Comparison of ENCODE assay signal across 9 cellular contexts in the genomic region with DNA sequence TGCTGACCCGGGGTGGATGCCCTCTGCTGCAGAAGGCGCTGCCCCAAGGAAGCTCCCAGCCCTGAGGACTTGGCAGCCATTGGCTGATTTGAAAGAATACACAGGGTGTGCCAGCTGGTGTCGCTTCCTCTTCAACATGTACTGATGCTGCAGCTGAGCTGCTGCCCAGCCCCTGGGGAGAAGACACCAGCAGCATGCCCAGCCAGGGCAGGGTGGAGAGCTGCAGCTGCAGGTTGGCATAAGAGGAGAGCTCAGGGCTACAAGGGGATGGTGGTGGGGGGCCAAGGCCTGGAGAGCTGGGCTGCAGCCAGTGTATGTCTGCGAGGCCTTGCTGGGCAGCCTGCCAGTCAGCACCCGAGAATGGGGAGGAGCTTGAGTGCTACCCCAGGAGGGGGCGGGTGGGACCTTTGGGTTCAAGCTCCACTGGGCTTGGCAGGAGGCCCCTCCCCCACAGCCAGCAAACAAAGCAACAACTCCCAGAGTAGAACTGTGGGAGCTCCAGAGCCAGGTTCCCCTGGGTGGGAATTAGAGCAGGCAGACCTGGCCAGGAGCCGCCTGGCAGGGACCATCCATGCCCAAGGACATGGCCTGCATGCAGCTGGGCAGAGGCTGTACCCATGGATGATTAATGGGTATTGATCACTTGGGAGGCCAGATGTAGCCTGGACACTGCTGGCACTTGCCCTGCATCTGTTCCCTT. TPM values are rescaled to one million over a fixed set of nuclear protein-coding genes. Genes with fewer than 3 reads are reported as not detected.
A peak's percentile ranks its signal among the peaks of the same experiment; 100 is the strongest.
DNase-seq lines count a peak whose midpoint lies in the region; ATAC-seq and TF ChIP-seq lines count a peak whose summit lies in the region.
"Had no signal": no experiment of that assay in that cellular context is flagged by ENCODE, and none has a peak within 500 bp of the region (broad histone marks: within the 10 kb centered on the region; RNA-seq: fewer than 3 reads in every experiment).

No MANE protein-coding gene starts in this region.

- intact Hi-C loops in body of pancreas (cut with DNase I) = no loop called here

- H2AFZ ChIP-seq in Karpas-422 (ENCODE audit: low read length) = no peak overlapping the region

- TF ChIP-seq POLR2A in body of pancreas (IDR thresholded peaks at IDR 0.05) = peak in 1 of 3 donors; percentile 8

- POLR2A ChIA-PET in RWPE1 (lab: Yijun Ruan, JAX; ENCODE audit: low non-redundant PET) = interaction anchor here (0.6 to 2.1 kb wide), 7 partner anchors 8 to 30 kb away, joined by 3 to 19 read pairs (median 3); a partner anchor contains a TSS

- peaks cover 20% of the 10 kb centered on the region for H3K79me2 ChIP-seq in Karpas-422 (ENCODE audit: low read length)

- H3K27me3 ChIP-seq in Karpas-422 (ENCODE audit: low read length) (no peaks in the 10 kb centered on the region), body of pancreas (no peaks in the 10 kb centered on the region), stomach smooth muscle (ENCODE audit: control insufficient read depth in 1 of 2, insufficient read depth in 2 of 2, low read length in 2 of 2) (no peaks in the 10 kb centered on the region)
- H3K27me3 ChIP-seq: SJSA1 had no signal

- H3K9me3 ChIP-seq in Karpas-422 (ENCODE audit: low read length) = no peaks in the 10 kb centered on the region
- no peaks in the 10 kb centered on the region for H3K9me3 ChIP-seq in body of pancreas
- no peaks in the 10 kb centered on the region for H3K9me3 ChIP-seq in stomach smooth muscle (ENCODE audit: control insufficient read depth in 2 of 2, low read length in 2 of 2)
- H3K9me3 ChIP-seq: SJSA1 had no signal

- no peaks in the 10 kb centered on the region for H3K9me2 ChIP-seq in Karpas-422 (replicated peaks; ENCODE audit: insufficient read depth, low read length)

- ATAC-seq in GM21390 (IDR thresholded peaks at IDR 0.05; ENCODE audit: unreplicated experiment) = peak; percentile 77
- peak; percentile 96 for ATAC-seq in body of pancreas

- DNase-seq in DMS79 (lab: John Stamatoyannopoulos, UW) (peak; percentile 88), Karpas-422 (peak; percentile 92), RWPE1 (ENCODE audit: low spot score) (peak; percentile 58), body of pancreas (peak; percentile 95 to 99 (median 98)), left kidney (ENCODE audit: low read depth, low spot score) (peak; percentile 98), GM10266 (ENCODE audit: extremely low spot score) (no peak)

- 0 to 13% methylated on average over 4 of the region's 7 CpGs for WGBS in body of pancreas, 2 donors

- H3K36me3 ChIP-seq in Karpas-422 (ENCODE audit: insufficient read depth, low read length) (no peaks in the 10 kb centered on the region), body of pancreas (replicated peaks in 1 of 2; ENCODE audit: insufficient read depth in 1 of 2, low read depth in 2 of 2) (no peaks in the 10 kb centered on the region), stomach smooth muscle (ENCODE audit: control insufficient read depth in 2 of 2, insufficient read depth in 2 of 2, low read length in 2 of 2) (no peaks in the 10 kb centered on the region)
- H3K36me3 ChIP-seq: SJSA1 had no signal

- H3K4me1 ChIP-seq in Karpas-422 (ENCODE audit: low read length) = peaks cover 69% of the 10 kb centered on the region
- peaks cover 79% of the 10 kb centered on the region for H3K4me1 ChIP-seq in body of pancreas
- peaks cover 50% of the 10 kb centered on the region for H3K4me1 ChIP-seq in stomach smooth muscle (ENCODE audit: control insufficient read depth, insufficient read depth, low read length)

- no peak for TF ChIP-seq CTCF in RWPE1 (conservative IDR thresholded peaks at IDR 0.05; ENCODE audit: low read depth)
- peak in 1 of 7 experiments; percentile 18 for TF ChIP-seq CTCF in body of pancreas (IDR thresholded peaks at IDR 0.05)
- TF ChIP-seq CTCF in GM10266 (IDR thresholded peaks at IDR 0.05; ENCODE audit: control insufficient read depth, insufficient read depth, low read depth, missing control alignments) = no peak

- H4K20me1 ChIP-seq in Karpas-422 (ENCODE audit: insufficient read depth, low read depth, low read length) = no peaks in the 10 kb centered on the region

- H3K9ac ChIP-seq in Karpas-422 (ENCODE audit: low read length) (peak overlapping the region; percentile 68), stomach smooth muscle (ENCODE audit: low read length in 2 of 2) (peak overlapping the region in 1 of 2 donors; percentile 60)

- H3K27ac ChIP-seq in Karpas-422 (ENCODE audit: low read length) (peak overlapping the region; percentile 97), RWPE1 (peak overlapping the region; percentile 98), body of pancreas (peak overlapping the region; percentile 64 to 83 (median 72)), stomach smooth muscle (ENCODE audit: low read length) (peak overlapping the region; percentile 90)
- H3K27ac ChIP-seq: SJSA1 had no signal

- H3K4me2 ChIP-seq in Karpas-422 (ENCODE audit: low read depth, low read length, poor library complexity, severe bottlenecking) = peak overlapping the region; percentile 69

- H3K4me3 ChIP-seq in Karpas-422 (ENCODE audit: low read length) = peak overlapping the region; percentile 48
- H3K4me3 ChIP-seq in body of pancreas = no peak overlapping the region
- peak overlapping the region; percentile 40 to 47 for H3K4me3 ChIP-seq in stomach smooth muscle (ENCODE audit: low read length in 2 of 2)
- H3K4me3 ChIP-seq: SJSA1 had no signal

- CTCF ChIA-PET in RWPE1 (lab: Yijun Ruan, JAX) = interaction anchor here (0.7 kb wide), 1 partner anchor 833 kb away, joined by 3 read pairs; no protein-coding TSS in a partner anchor

RNA-seq across cellular contexts. Expression of a gene that starts 9.2 kb away (rescaled TPM):
- 40.4 and 65.1 TPM in 2 replicates for total RNA-seq in Karpas-422 (2014; rRNA removed; shearing (Covaris generic); ENCODE audit: low replicate concordance)
- 10 to 100 TPM; 42.8 to 63.9 TPM for total RNA-seq in body of pancreas

RNA-seq across cellular contexts. Expression of a gene that starts 41.8 kb away (rescaled TPM):
- total RNA-seq in Karpas-422 (2014; rRNA removed; shearing (Covaris generic); ENCODE audit: low replicate concordance) = 42.1 and 64.5 TPM in 2 replicates
- 10 to 100 TPM; 36.6 to 59.0 TPM for total RNA-seq in body of pancreas

RNA-seq across cellular contexts. Expression of a gene that starts 42.1 kb away (rescaled TPM):
- 7.8 and 11.2 TPM in 2 replicates for total RNA-seq in Karpas-422 (2014; rRNA removed; shearing (Covaris generic); ENCODE audit: low replicate concordance)
- total RNA-seq in body of pancreas = 1 to 10 TPM in 1 of 2 donors, under 1 TPM in 1; 0.33 to 5.2 TPM

RNA-seq across cellular contexts. Expression of a gene that starts 57.4 kb away (rescaled TPM):
- total RNA-seq in Karpas-422 (2014; rRNA removed; shearing (Covaris generic); ENCODE audit: low replicate concordance) = 0.40 TPM in 1 of 2 replicates, not detected in the other
- total RNA-seq in body of pancreas = not detected
- total RNA-seq: SJSA1 had no signal

Comparison
In these comparisons a context has a peak if more than half of its experiments do, and no peak if none do; other contexts are left out.
1. H3K4me3 ChIP-seq: peak in Karpas-422 (single experiment) and stomach smooth muscle (2 of 2); none in body of pancreas (0 of 2).
2. Peak in every context shown above with its lines, with median percentiles within 50 percentile points of each other: H3K27ac ChIP-seq.